21 cellular contexts compared by ENCODE assay signal in the genomic region with DNA sequence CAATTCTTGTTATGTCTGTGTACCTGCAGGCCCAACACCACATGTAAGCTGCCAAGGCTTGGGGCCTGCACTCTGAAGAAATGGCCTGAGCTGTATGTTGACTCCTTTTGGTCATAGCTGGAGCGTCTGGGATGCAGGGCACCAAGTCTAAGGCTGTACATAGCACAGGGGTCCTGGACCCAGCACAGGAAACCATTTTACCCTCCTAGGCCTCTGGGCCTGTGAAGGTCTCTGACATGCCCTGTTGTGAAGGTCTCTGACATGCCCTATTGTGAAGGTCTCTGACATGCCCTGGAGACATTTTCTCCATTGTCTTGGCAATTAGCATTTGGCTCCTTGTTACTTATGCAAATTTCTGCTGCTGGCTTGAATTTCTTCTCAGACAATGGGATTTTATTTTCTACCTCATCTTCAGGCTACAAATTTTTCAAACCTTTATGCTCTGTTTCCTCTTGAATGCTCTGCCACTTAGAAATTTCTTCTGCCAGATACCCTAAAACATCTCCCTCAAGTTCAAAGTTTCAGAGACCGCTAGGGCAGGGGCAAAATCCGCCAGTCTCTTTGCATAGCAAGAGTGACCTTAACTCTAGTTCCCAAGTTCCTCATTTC.
DNase-seq lines count a peak whose midpoint lies in the region; ATAC-seq, FAIRE-seq and TF ChIP-seq lines count a peak whose summit lies in the region.
"Had no signal": no experiment of that assay in that cellular context is flagged by ENCODE, and none has a peak within 500 bp of the region (broad histone marks: within the 10 kb centered on the region; RNA-seq: fewer than 3 reads in every experiment).

No MANE protein-coding gene starts in this region.

- peaks cover 16% of the 10 kb centered on the region for H3K4me1 ChIP-seq in A549
- H3K4me1 ChIP-seq in HEK293 (ENCODE audit: control insufficient read depth, insufficient read depth, low read length): no peaks in the 10 kb centered on the region
- no peaks in the 10 kb centered on the region for H3K4me1 ChIP-seq in K562 (replicated peaks in 1 of 2; ENCODE audit: control insufficient read depth in 2 of 2, insufficient read depth in 2 of 2, low read length in 2 of 2)
- H3K4me1 ChIP-seq in iPS-20b (ENCODE audit: insufficient read depth, low read length): no peaks in the 10 kb centered on the region

- CTCF ChIA-PET in A549 (lab: Yijun Ruan, JAX): interaction anchor here (0.7 kb wide), 1 partner anchor 143 kb away, joined by 3 read pairs; no protein-coding TSS in a partner anchor
- CTCF ChIA-PET in HEK293 (lab: Yijun Ruan, JAX): no interaction called here
- CTCF ChIA-PET in K562 (lab: Yijun Ruan, JAX; ENCODE audit: low intra/inter-chr PET ratio): no interaction called here

- H3K9me3 ChIP-seq in A549 (peaks cover 29% of the 10 kb centered on the region), HEK293 (ENCODE audit: control insufficient read depth, insufficient read depth, low read depth, low read length) (no peaks in the 10 kb centered on the region), K562 (replicated peaks; ENCODE audit: control insufficient read depth, insufficient read depth, low read depth, low read length) (0 out of 2 replicates have a peak, but pooled peaks cover 2% of the 10 kb centered on the region), iPS-20b (ENCODE audit: insufficient read depth, low read depth, low read length) (peaks cover 33% of the 10 kb centered on the region)

- TF ChIP-seq CTCF in A549 (IDR thresholded peaks at IDR 0.05) (no peak), HEK293 (tag by site-specific recombination; IDR thresholded peaks at IDR 0.05) (no peak), K562 (IDR thresholded peaks at IDR 0.05 in 2 of 3, conservative IDR thresholded peaks at IDR 0.05 in 1 of 3; ENCODE audit: insufficient read depth in 2 of 3, low read depth in 1 of 3, low read length in 3 of 3) (no peak), foreskin fibroblast (IDR thresholded peaks at IDR 0.05; ENCODE audit: low read depth, low read length) (no peak)

- H3K27me3 ChIP-seq in K562 (ENCODE audit: control insufficient read depth in 2 of 2, insufficient read depth in 2 of 2, low read length in 2 of 2) (no peaks in the 10 kb centered on the region), iPS-20b (ENCODE audit: insufficient read depth, low read length) (no peaks in the 10 kb centered on the region)

- H4K20me1 ChIP-seq in K562 (replicated peaks; ENCODE audit: control insufficient read depth, insufficient read depth, low read length): no peaks in the 10 kb centered on the region

- H3K9me1 ChIP-seq in K562 (ENCODE audit: control insufficient read depth, insufficient read depth, low read length): no peaks in the 10 kb centered on the region

- ATAC-seq in A549: no peak
- ATAC-seq in K562: no peak
- ATAC-seq in GM21390 (IDR thresholded peaks at IDR 0.05; ENCODE audit: unreplicated experiment): no peak
- ATAC-seq: GM12878, GM23338, HCT116 had no signal

- FAIRE-seq in A549 (lab: Jason Lieb, UNC) (no peak), K562 (lab: Jason Lieb, UNC) (no peak)
- FAIRE-seq: A204.1, GM12878, GM19239 had no signal

- H3K4me2 ChIP-seq in A549 (no peak overlapping the region), K562 (ENCODE audit: insufficient read depth, low read length) (no peak overlapping the region)
- H3K4me2 ChIP-seq: GM23338 had no signal

- intact Hi-C loops in K562 (cut with micrococcal nuclease): no loop called here

- POLR2A ChIA-PET in A549 (lab: Yijun Ruan, JAX): no interaction called here
- POLR2A ChIA-PET in HEK293 (lab: Yijun Ruan, JAX): no interaction called here
- POLR2A ChIA-PET in K562 (lab: Yijun Ruan, JAX): no interaction called here

- no peak for TF ChIP-seq EP300 in A549 (IDR thresholded peaks at IDR 0.05)
- no peak for TF ChIP-seq EP300 in K562 (IDR thresholded peaks at IDR 0.05; ENCODE audit: low read length)

- no peak overlapping the region for H3K9ac ChIP-seq in K562 (ENCODE audit: insufficient read depth in 1 of 2, low read depth in 2 of 2, low read length in 2 of 2)
- H3K9ac ChIP-seq in iPS-20b (ENCODE audit: low read depth, low read length): no peak overlapping the region

- H3K4me3 ChIP-seq in A549: no peak overlapping the region
- no peak overlapping the region for H3K4me3 ChIP-seq in HEK293 (ENCODE audit: low read depth, low read length)
- no peak overlapping the region for H3K4me3 ChIP-seq in K562
- H3K4me3 ChIP-seq in iPS-20b (ENCODE audit: low read length): peak overlapping the region; percentile 18; the same call in 1 of the 2 replicates
- no peak overlapping the region for H3K4me3 ChIP-seq in foreskin fibroblast (ENCODE audit: low read depth in 1 of 2, low read length in 2 of 2)
- H3K4me3 ChIP-seq: GM12878, GM23338 had no signal

- TF ChIP-seq RAD21 in A549 (conservative IDR thresholded peaks at IDR 0.05 in 1 of 2, IDR thresholded peaks at IDR 0.05 in 1 of 2) (no peak), K562 (CRISPR knock-in tag; conservative IDR thresholded peaks at IDR 0.05 in 1 of 2, IDR thresholded peaks at IDR 0.05 in 1 of 2) (no peak)

- no peaks in the 10 kb centered on the region for H3K36me3 ChIP-seq in HEK293 (ENCODE audit: control insufficient read depth in 2 of 2, insufficient read depth in 1 of 2, low read length in 2 of 2)
- no peaks in the 10 kb centered on the region for H3K36me3 ChIP-seq in K562 (ENCODE audit: control insufficient read depth, insufficient read depth, low read length)
- H3K36me3 ChIP-seq in iPS-20b (ENCODE audit: insufficient read depth, low read depth, low read length): peaks cover 3% of the 10 kb centered on the region; the same call in 1 of the 2 replicates

- no peak overlapping the region for H3K27ac ChIP-seq in A549
- no peak overlapping the region for H3K27ac ChIP-seq in HEK293 (ENCODE audit: extremely low read depth, low read depth, low read length)
- no peak overlapping the region for H3K27ac ChIP-seq in K562 (ENCODE audit: extremely low read depth, low read depth, low read length)
- H3K27ac ChIP-seq in iPS-20b (ENCODE audit: low read length): no peak overlapping the region

- TF ChIP-seq POLR2A in A549 (IDR thresholded peaks at IDR 0.05; ENCODE audit: low read length): no peak
- TF ChIP-seq POLR2A in K562 (conservative IDR thresholded peaks at IDR 0.05): no peak

- WGBS in A549 (ENCODE audit: missing lambda C conversion rate): 89% methylated on average over 3 of the region's 3 CpGs
- 2% methylated on average over 3 of the region's 3 CpGs for WGBS in K562 (ENCODE audit: insufficient coverage, low coverage, missing lambda C conversion rate)

- DNase-seq in A549 (ENCODE audit: low read depth in 1 of 2, low spot score in 1 of 2) (no peak), K562 (ENCODE audit: extremely low read depth in 1 of 4, low spot score in 3 of 4) (no peak), foreskin fibroblast (no peak)
- DNase-seq: ACHN; C1 segment of cervical spinal cord; Calu3; CD4-positive, alpha-beta memory T cell; COR-L47; DMS79; EL; GDM1; H9; HFFc6 had no signal

- no TSS peak for BruUV-seq in K562 (replicated peaks; lab: Mats Ljungman, UMichigan)

- in situ Hi-C loops in K562 (cut with MboI): no loop called here

- no peaks in the 10 kb centered on the region for H3K79me2 ChIP-seq in K562 (ENCODE audit: control insufficient read depth, insufficient read depth, low read length)

- H2AFZ ChIP-seq in K562 (ENCODE audit: low read depth, low read length): no peak overlapping the region
- H2AFZ ChIP-seq: GM23338 had no signal

TF ChIP-seq in A549, 52 proteins besides CTCF, POLR2A, EP300 and RAD21 (continues in another document):
- TF ChIP-seq HOXB5 (CRISPR knock-in tag; IDR thresholded peaks at IDR 0.05): no peak

TF ChIP-seq in HEK293, 187 proteins besides CTCF, POLR2A, EP300 and RAD21 (continues in another document):
- TF ChIP-seq ZNF558 (tag by site-specific recombination; IDR thresholded peaks at IDR 0.05) (no peak), SETDB1 (IDR thresholded peaks at IDR 0.05; ENCODE audit: insufficient read length, low read length) (peak; percentile 88)
- TF ChIP-seq, protein P1, sequence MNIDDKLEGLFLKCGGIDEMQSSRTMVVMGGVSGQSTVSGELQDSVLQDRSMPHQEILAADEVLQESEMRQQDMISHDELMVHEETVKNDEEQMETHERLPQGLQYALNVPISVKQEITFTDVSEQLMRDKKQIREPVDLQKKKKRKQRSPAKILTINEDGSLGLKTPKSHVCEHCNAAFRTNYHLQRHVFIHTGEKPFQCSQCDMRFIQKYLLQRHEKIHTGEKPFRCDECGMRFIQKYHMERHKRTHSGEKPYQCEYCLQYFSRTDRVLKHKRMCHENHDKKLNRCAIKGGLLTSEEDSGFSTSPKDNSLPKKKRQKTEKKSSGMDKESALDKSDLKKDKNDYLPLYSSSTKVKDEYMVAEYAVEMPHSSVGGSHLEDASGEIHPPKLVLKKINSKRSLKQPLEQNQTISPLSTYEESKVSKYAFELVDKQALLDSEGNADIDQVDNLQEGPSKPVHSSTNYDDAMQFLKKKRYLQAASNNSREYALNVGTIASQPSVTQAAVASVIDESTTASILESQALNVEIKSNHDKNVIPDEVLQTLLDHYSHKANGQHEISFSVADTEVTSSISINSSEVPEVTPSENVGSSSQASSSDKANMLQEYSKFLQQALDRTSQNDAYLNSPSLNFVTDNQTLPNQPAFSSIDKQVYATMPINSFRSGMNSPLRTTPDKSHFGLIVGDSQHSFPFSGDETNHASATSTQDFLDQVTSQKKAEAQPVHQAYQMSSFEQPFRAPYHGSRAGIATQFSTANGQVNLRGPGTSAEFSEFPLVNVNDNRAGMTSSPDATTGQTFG (tag by site-specific recombination; IDR thresholded peaks at IDR 0.05; ENCODE audit: borderline replicate concordance): no peak

TF ChIP-seq in K562, 482 proteins besides CTCF, POLR2A, EP300 and RAD21:
- TF ChIP-seq CHD1 (IDR thresholded peaks at IDR 0.05; ENCODE audit: low read length) (no peak), ZFP36 (IDR thresholded peaks at IDR 0.05; ENCODE audit: low read depth, low read length, partially characterized antibody) (peak; percentile 70)
